Comparison of ENCODE assay signal across 9 cellular contexts in the genomic region with DNA sequence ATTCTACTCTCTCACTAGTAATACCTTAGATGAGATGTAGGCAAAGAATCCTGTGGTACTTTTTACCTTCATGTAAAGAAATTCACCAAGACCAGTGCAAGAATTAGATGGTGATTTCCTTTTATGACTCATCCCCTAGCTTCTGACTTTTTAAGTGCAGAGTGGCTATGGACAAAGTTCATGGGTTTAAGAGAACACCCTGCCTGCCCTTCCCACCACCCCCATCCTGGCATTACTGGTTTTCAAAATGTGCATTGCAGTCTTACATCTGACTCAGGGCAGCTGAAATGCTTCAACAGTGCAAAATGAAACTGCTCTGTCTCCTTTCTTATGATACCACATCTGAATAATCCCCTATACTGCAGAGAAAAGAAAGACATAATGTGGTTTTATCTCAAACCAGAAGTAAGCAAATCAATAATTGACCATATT. TPM values are rescaled to one million over a fixed set of nuclear protein-coding genes. Genes with fewer than 3 reads are reported as not detected.
A peak's percentile ranks its signal among the peaks of the same experiment; 100 is the strongest.
DNase-seq lines count a peak whose midpoint lies in the region; ATAC-seq and TF ChIP-seq lines count a peak whose summit lies in the region.
"Had no signal": no experiment of that assay in that cellular context is flagged by ENCODE, and none has a peak within 500 bp of the region (broad histone marks: within the 10 kb centered on the region; RNA-seq: fewer than 3 reads in every experiment).

No MANE protein-coding gene starts in this region.

- peaks cover 0 to 4% (median 0%) of the 10 kb centered on the region in 9 donors for H3K36me3 ChIP-seq in heart right ventricle
- H3K36me3 ChIP-seq: lower lobe of right lung had no signal

- H3K4me1 ChIP-seq in heart right ventricle, result peaks cover 0 to 12% (median 4%) of the 10 kb centered on the region in 9 donors

- no peaks in the 10 kb centered on the region for H3K9me3 Mint-ChIP-seq in HFFc6

- peak overlapping the region; percentile 68 for H3K4me3 Mint-ChIP-seq in HFFc6

- H3K27ac Mint-ChIP-seq in HFFc6, result peak overlapping the region; percentile 53

- ATAC-seq in GM18861 (IDR thresholded peaks at IDR 0.05; ENCODE audit: unreplicated experiment), result peak; percentile 76
- no peak for ATAC-seq in heart right ventricle
- no peak for ATAC-seq in GM19328 (IDR thresholded peaks at IDR 0.05; ENCODE audit: unreplicated experiment)

- no peaks in the 10 kb centered on the region; the same call in 1 of the 2 replicates for H3K27me3 Mint-ChIP-seq in HFFc6 (ENCODE audit: insufficient read depth)

- H3K36me3 Mint-ChIP-seq in HFFc6 (ENCODE audit: low read depth), result no peaks in the 10 kb centered on the region

- H3K4me3 ChIP-seq in heart right ventricle, result no peak overlapping the region
- H3K4me3 ChIP-seq: lower lobe of right lung had no signal

- no peaks in the 10 kb centered on the region for H3K27me3 ChIP-seq in heart right ventricle

- peak; percentile 62 for DNase-seq in HFFc6
- peak; percentile 23 for DNase-seq in OCI-M1 (lab: John Stamatoyannopoulos, UW)
- peak; percentile 75 for DNase-seq in glomerular visceral epithelial cell (ENCODE audit: extremely low spot score)
- no peak for DNase-seq in epidermal melanocyte (ENCODE audit: insufficient read length, low spot score)
- DNase-seq in heart right ventricle, result no peak
- DNase-seq in GDM1 (lab: John Stamatoyannopoulos, UW), result no peak
- DNase-seq: lower lobe of right lung had no signal

- no peaks in the 10 kb centered on the region for H3K9me3 ChIP-seq in heart right ventricle
- H3K9me3 ChIP-seq: lower lobe of right lung had no signal

- peaks cover 31% of the 10 kb centered on the region for H3K4me1 Mint-ChIP-seq in HFFc6 (ENCODE audit: low read depth)

- H3K27ac ChIP-seq in heart right ventricle, result no peak overlapping the region
- H3K27ac ChIP-seq: lower lobe of right lung had no signal

- intact Hi-C loops in heart right ventricle (cut with DNase I), result loop anchor here in 7 of 10 donors (5.0 to 10.0 kb wide), 3 partner anchors 717 to 727 kb away; no protein-coding TSS in a partner anchor

- TF ChIP-seq CTCF in HFFc6 (IDR thresholded peaks at IDR 0.05) (no peak), heart right ventricle (IDR thresholded peaks at IDR 0.05) (no peak)

RNA-seq across cellular contexts. Expression of a gene that starts 22.6 kb away (rescaled TPM):
- total RNA-seq in HFFc6 (2021; fragmentation: NEBNext Ultra II Directional; extraction: Animal tissue kit (Norgen Biotek cat#: 25700)), result 10 to 100 TPM; 18.7 to 23.3 (median 20.4) TPM
- total RNA-seq in heart right ventricle, result 10 to 100 TPM; 19.4 to 31.0 (median 27.0) TPM
- 10 to 100 TPM in 1 of 2 donors, 1 to 10 TPM in 1; 3.7 to 23.1 TPM for polyA plus RNA-seq in heart right ventricle

RNA-seq across cellular contexts. Expression of a gene that starts 22.7 kb away (rescaled TPM):
- 1 to 10 TPM; 4.0 to 5.8 (median 5.2) TPM for total RNA-seq in HFFc6 (2021; fragmentation: NEBNext Ultra II Directional; extraction: Animal tissue kit (Norgen Biotek cat#: 25700))
- total RNA-seq in heart right ventricle, result 1 to 10 TPM; 1.9 to 3.5 (median 2.8) TPM
- polyA plus RNA-seq in heart right ventricle, result 1 to 10 TPM; 2.4 to 2.5 TPM

Comparison
In these comparisons a context has a peak if more than half of its experiments do, and no peak if none do; other contexts are left out.
1. DNase-seq: peak in HFFc6 (single experiment), OCI-M1 (single experiment) and glomerular visceral epithelial cell (single experiment); none in epidermal melanocyte (single experiment), heart right ventricle (0 of 2) and GDM1 (single experiment).